In genomic region chr4:62075082-62075481, GRCh38 we compare ENCODE assay signal across 1 cellular context.
TF ChIP-seq lines count a peak whose summit lies in the region.

No MANE protein-coding gene starts in this region.

TF ChIP-seq in H1, 55 proteins besides CTCF, POLR2A, EP300 and RAD21 (continued from another document):
- TF ChIP-seq, protein P1, sequence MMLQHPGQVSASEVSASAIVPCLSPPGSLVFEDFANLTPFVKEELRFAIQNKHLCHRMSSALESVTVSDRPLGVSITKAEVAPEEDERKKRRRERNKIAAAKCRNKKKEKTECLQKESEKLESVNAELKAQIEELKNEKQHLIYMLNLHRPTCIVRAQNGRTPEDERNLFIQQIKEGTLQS (IDR thresholded peaks at IDR 0.05; ENCODE audit: insufficient read depth, low read depth, low read length): no peak
- TF ChIP-seq ASH2L (IDR thresholded peaks at IDR 0.05; ENCODE audit: low read length): no peak
- no peak for TF ChIP-seq CBX8 (IDR thresholded peaks at IDR 0.05; ENCODE audit: borderline replicate concordance, low read depth, low read length)
- TF ChIP-seq TBP (IDR thresholded peaks at IDR 0.05; ENCODE audit: low read depth, low read length): no peak
- no peak for TF ChIP-seq TAF1 (IDR thresholded peaks at IDR 0.05; ENCODE audit: low read depth, low read length)
- no peak for TF ChIP-seq BRCA1 (IDR thresholded peaks at IDR 0.05; ENCODE audit: low read depth, low read length)
- TF ChIP-seq SUZ12 (IDR thresholded peaks at IDR 0.05; ENCODE audit: low read length): no peak
- TF ChIP-seq POU5F1 (IDR thresholded peaks at IDR 0.05; ENCODE audit: low read depth, low read length): no peak
- TF ChIP-seq CTBP2 (IDR thresholded peaks at IDR 0.05; ENCODE audit: borderline replicate concordance, insufficient read depth, insufficient read length, low read length): no peak
- no peak for TF ChIP-seq CEBPB (IDR thresholded peaks at IDR 0.05; ENCODE audit: low read depth, low read length)
- no peak for TF ChIP-seq EGR1 (IDR thresholded peaks at IDR 0.05; ENCODE audit: borderline replicate concordance, low read depth, low read length)
- no peak for TF ChIP-seq TEAD4 (IDR thresholded peaks at IDR 0.05; ENCODE audit: low read depth, low read length)
- TF ChIP-seq CHD7 (IDR thresholded peaks at IDR 0.05; ENCODE audit: insufficient replicate concordance, low read length): no peak
- TF ChIP-seq SIRT6 (IDR thresholded peaks at IDR 0.05; ENCODE audit: low read length): no peak
- TF ChIP-seq KDM4A (IDR thresholded peaks at IDR 0.05; ENCODE audit: low read depth, low read length, severe bottlenecking): no peak
- TF ChIP-seq HDAC2 (IDR thresholded peaks at IDR 0.05; ENCODE audit: borderline replicate concordance in 1 of 2, low read depth in 2 of 2, low read length in 2 of 2): no peak
- TF ChIP-seq SP1 (IDR thresholded peaks at IDR 0.05; ENCODE audit: low read depth, low read length): no peak
